Comparison of ENCODE assay signal across 10 cellular contexts in the genomic region with DNA sequence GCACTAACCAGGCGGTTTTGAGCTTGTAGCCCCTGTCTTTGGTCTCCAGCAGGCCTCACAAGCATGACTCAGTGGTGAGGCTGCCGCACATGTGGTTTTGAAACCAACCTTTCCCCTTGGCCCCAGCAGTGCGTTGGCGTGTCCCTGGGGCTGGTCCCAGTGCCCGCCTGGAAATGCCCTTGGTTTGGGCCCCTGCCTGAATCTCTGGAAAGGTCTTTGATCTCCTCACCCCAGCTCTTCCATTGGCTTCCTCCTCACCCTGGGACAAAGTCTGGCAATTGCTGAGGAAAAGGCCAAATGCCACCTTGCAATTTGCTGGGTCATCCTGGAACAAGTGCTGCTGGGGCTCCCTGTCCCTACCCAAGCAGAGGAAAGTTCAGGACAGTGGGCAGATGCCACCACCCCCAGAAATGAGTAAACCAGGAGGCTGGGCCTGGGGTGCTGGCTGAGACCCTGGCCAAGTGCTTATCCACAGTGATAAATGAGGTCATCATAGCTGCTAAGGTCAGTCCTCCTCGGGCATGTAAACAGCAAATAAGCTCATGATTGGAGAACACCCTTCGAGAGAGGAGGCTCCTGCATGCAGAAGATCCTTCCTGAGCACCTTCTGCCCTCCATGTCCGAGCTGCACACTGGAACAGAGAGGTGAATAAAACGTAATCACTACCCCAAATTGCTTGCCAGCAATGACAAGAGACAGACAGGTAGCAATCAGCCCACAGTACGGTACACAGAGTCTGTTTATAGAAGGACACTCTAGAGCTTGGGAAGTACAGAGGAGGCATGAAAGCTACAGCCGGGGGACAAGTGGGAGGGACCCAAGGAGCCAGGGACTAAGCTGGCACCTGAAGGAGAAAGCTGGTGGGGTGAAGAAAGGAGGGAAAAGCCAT.
A peak's percentile ranks its signal among the peaks of the same experiment; 100 is the strongest.
DNase-seq lines count a peak whose midpoint lies in the region; ATAC-seq and TF ChIP-seq lines count a peak whose summit lies in the region.
"Had no signal": no experiment of that assay in that cellular context is flagged by ENCODE, and none has a peak within 500 bp of the region (broad histone marks: within the 10 kb centered on the region; RNA-seq: fewer than 3 reads in every experiment).

No MANE protein-coding gene starts in this region.

- DNase-seq in AG09309 (ENCODE audit: low read depth): peak; percentile 50
- DNase-seq in RWPE1 (ENCODE audit: low spot score): peak; percentile 78
- DNase-seq in hepatocyte (ENCODE audit: low spot score): peak; percentile 35
- no peak for DNase-seq in left colon
- DNase-seq: activated CD4-positive, alpha-beta T cell treated with anti-CD3 and anti-CD28 coated beads for 1 hour had no signal

- TF ChIP-seq CTCF in AG09309 (IDR thresholded peaks at IDR 0.05; ENCODE audit: control insufficient read depth, insufficient read depth, low read depth, low read length, missing control alignments) (no peak), RWPE1 (conservative IDR thresholded peaks at IDR 0.05; ENCODE audit: low read depth) (no peak), hepatocyte (IDR thresholded peaks at IDR 0.05; ENCODE audit: poor library complexity) (no peak)

- no peaks in the 10 kb centered on the region for H3K9me3 ChIP-seq in hepatocyte (ENCODE audit: low read depth)

- no peak overlapping the region for H3K4me2 ChIP-seq in hepatocyte

- no peaks in the 10 kb centered on the region for H3K36me3 ChIP-seq in hepatocyte (replicated peaks; ENCODE audit: insufficient read depth, low read depth)

- no peak overlapping the region for H3K4me3 ChIP-seq in AG09309 (ENCODE audit: control insufficient read depth, low read depth, low read length)
- H3K4me3 ChIP-seq in hepatocyte: no peak overlapping the region
- H3K4me3 ChIP-seq: skin epidermis had no signal

- no peaks in the 10 kb centered on the region for H3K4me1 ChIP-seq in hepatocyte (ENCODE audit: insufficient read depth)

- no peaks in the 10 kb centered on the region for H4K20me1 ChIP-seq in hepatocyte (ENCODE audit: insufficient read depth, poor library complexity, severe bottlenecking)

- POLR2A ChIA-PET in RWPE1 (lab: Yijun Ruan, JAX; ENCODE audit: low non-redundant PET): no interaction called here

- ATAC-seq in GM19463 (IDR thresholded peaks at IDR 0.05; ENCODE audit: unreplicated experiment) (peak; percentile 45), left colon (no peak), GM19328 (IDR thresholded peaks at IDR 0.05; ENCODE audit: unreplicated experiment) (no peak), GM19324 (IDR thresholded peaks at IDR 0.05; ENCODE audit: low FRiP score, unreplicated experiment) (no peak), GM21576 (IDR thresholded peaks at IDR 0.05; ENCODE audit: unreplicated experiment) (no peak)

- intact Hi-C loops in left colon (cut with DNase I, micrococcal nuclease): no loop called here

- H3K27me3 ChIP-seq in hepatocyte: no peaks in the 10 kb centered on the region

- no peaks in the 10 kb centered on the region for H3K79me2 ChIP-seq in hepatocyte

- no peak overlapping the region for H3K27ac ChIP-seq in RWPE1
- no peak overlapping the region for H3K27ac ChIP-seq in hepatocyte

- no peak overlapping the region for H2AFZ ChIP-seq in hepatocyte

- CTCF ChIA-PET in RWPE1 (lab: Yijun Ruan, JAX): interaction anchor here (0.7 to 1.0 kb wide), 2 partner anchors 184 to 505 kb away, joined by 3 read pairs; no protein-coding TSS in a partner anchor

- no peaks in the 10 kb centered on the region for H3K9me2 ChIP-seq in hepatocyte (replicated peaks; ENCODE audit: insufficient read depth)

- 65% methylated on average over 11 of the region's 11 CpGs for WGBS in hepatocyte (ENCODE audit: low lambda C conversion rate, missing lambda C conversion rate)

Comparison
In these comparisons a context has a peak if more than half of its experiments do, and no peak if none do; other contexts are left out.
1. DNase-seq: peak in AG09309 (single experiment), RWPE1 (single experiment) and hepatocyte (single experiment); none in left colon (0 of 2).